ENCODE assay signal across 8 cellular contexts in the genomic region with DNA sequence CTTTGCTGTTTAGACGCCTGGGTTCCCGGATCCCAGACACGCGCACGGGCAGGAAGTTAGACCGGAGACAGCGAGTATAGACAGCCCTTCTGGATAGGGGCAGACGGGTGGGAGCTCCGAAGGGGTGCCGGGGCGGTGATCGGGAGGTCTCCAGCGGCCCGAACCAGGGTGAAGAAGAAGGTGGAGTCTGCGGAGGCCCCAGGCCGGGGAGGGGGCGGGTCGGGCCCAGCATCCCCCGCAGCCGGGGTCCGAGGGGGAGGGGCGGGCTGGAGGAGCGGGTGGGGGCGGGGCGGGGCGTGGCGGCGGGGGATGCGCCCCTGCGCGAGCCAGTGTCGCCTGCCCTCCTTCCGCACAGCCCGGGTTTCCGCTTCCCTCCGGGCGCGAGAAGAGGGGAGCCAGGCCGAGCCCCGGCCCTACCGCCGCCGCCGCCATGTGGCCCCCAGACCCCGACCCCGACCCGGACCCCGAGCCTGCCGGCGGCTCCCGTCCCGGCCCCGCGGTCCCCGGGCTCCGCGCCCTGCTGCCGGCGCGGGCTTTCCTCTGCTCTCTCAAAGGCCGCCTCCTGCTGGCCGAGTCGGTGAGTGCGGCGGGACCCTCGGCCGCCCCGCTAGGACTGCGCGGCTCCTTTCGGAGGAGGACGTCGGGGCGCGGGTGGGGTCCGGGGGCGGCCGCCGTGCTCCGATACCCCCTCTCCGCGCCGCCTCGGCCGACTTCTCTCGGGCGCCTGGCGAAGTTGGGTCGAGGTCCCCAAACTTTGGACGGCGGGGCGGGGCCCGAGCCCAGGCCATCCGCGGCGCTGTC. TPM values are rescaled to one million over a fixed set of nuclear protein-coding genes. Genes with fewer than 3 reads are reported as not detected.
DNase-seq lines count a peak whose midpoint lies in the region; ATAC-seq and TF ChIP-seq lines count a peak whose summit lies in the region.

A gene with protein sequence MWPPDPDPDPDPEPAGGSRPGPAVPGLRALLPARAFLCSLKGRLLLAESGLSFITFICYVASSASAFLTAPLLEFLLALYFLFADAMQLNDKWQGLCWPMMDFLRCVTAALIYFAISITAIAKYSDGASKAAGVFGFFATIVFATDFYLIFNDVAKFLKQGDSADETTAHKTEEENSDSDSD (plus strand): TSS at position 329 of the 801 bp plus-strand sequence. CDS start 102 bp downstream, at position 431.

- peaks cover 17% of the 10 kb centered on the region for H4K20me1 ChIP-seq in IMR-90 (ENCODE audit: insufficient read depth, low read length)

- peak within 1 kb of the TSS; percentile 62 for H2BK5ac ChIP-seq in IMR-90 (ENCODE audit: low read depth, low read length, poor library complexity, severe bottlenecking)

- peak within 1 kb of the TSS; percentile 86 for H3K14ac ChIP-seq in IMR-90 (replicated peaks; ENCODE audit: low read depth, low read length)

- H3K4me1 ChIP-seq in IMR-90 (ENCODE audit: control insufficient read depth, insufficient read depth, low read length) (peaks cover 21% of the 10 kb centered on the region), right cardiac atrium (ENCODE audit: control insufficient read depth, insufficient read depth, low read length) (no peaks in the 10 kb centered on the region), gastrocnemius medialis (peaks cover 14% of the 10 kb centered on the region in 2 donors)

- TF ChIP-seq POLR2A in IMR-90 (IDR thresholded peaks at IDR 0.05; ENCODE audit: low read depth, low read length) = no peak
- no peak for TF ChIP-seq POLR2A in gastrocnemius medialis (IDR thresholded peaks at IDR 0.05)

- peak within 1 kb of the TSS; percentile 81 for H3K4me2 ChIP-seq in IMR-90 (ENCODE audit: low read depth, low read length)

- WGBS in IMR-90 (ENCODE audit: extremely low coverage in 2 of 2, insufficient read length in 1 of 2), 2 experiments = 0% methylated on average over 33 of the region's 96 CpGs; no CpG with 5 or more reads in 1 of the 2 experiments
- WGBS in adipose tissue, 3 donors = 0 to 1% (median 1%) methylated on average over 47 to 94 of the region's 96 CpGs
- under 1% methylated on average over 92 of the region's 96 CpGs for WGBS in right cardiac atrium

- H3K4ac ChIP-seq in IMR-90 (ENCODE audit: low read depth, low read length) = peak within 1 kb of the TSS; percentile 89

- H3K4me3 ChIP-seq in IMR-90 (ENCODE audit: insufficient read depth, low read depth, low read length) (peak within 1 kb of the TSS; percentile 74), right cardiac atrium (ENCODE audit: low read length) (peak within 1 kb of the TSS; percentile 77), gastrocnemius medialis (peak within 1 kb of the TSS; percentile 52 to 69 (median 62))

- dilution Hi-C loops in IMR-90 (cut with HindIII; ENCODE audit: low sequenced_read_pairs, unreplicated experiment) = no loop called here

- H2BK15ac ChIP-seq in IMR-90 (ENCODE audit: low read depth, low read length) = peak within 1 kb of the TSS; percentile 48; the same call in 1 of the 3 replicates

- peak within 1 kb of the TSS; percentile 88 for H3K27ac ChIP-seq in IMR-90 (ENCODE audit: insufficient read depth, low read length)
- H3K27ac ChIP-seq in adipose tissue (ENCODE audit: low read depth, low read length) = no peak within 1 kb of the TSS
- H3K27ac ChIP-seq in right cardiac atrium (ENCODE audit: low read length) = peak within 1 kb of the TSS; percentile 77
- H3K27ac ChIP-seq in gastrocnemius medialis = peak within 1 kb of the TSS; percentile 65 to 81 (median 80)

- no peaks in the 10 kb centered on the region; the same call in 1 of the 2 replicates for H3K27me3 ChIP-seq in IMR-90 (ENCODE audit: control insufficient read depth, insufficient read depth, low read length)
- no peaks in the 10 kb centered on the region for H3K27me3 ChIP-seq in right cardiac atrium (ENCODE audit: control insufficient read depth, insufficient read depth)
- peaks cover 11 to 25% (median 18%) of the 10 kb centered on the region in 3 donors for H3K27me3 ChIP-seq in gastrocnemius medialis

- peaks cover 10% of the 10 kb centered on the region for H3K9me1 ChIP-seq in IMR-90 (ENCODE audit: insufficient read depth, low read length)

- TF ChIP-seq CTCF in IMR-90 (conservative IDR thresholded peaks at IDR 0.05; ENCODE audit: low read depth, low read length) = peak; percentile 71
- peak; percentile 38 to 74 (median 64) for TF ChIP-seq CTCF in gastrocnemius medialis (IDR thresholded peaks at IDR 0.05 in 4 of 5, conservative IDR thresholded peaks at IDR 0.05 in 1 of 5)

- no TSS peak for BruUV-seq in IMR-90 (replicated peaks; lab: Mats Ljungman, UMichigan)

- peak; percentile 56 for ATAC-seq in GM19452 (IDR thresholded peaks at IDR 0.05; ENCODE audit: unreplicated experiment)
- peak; percentile 78 for ATAC-seq in IMR-90 (ENCODE audit: low read depth)
- peak; percentile 67 to 69 for ATAC-seq in right cardiac atrium
- peak; percentile 46 for ATAC-seq in gastrocnemius medialis

- peak within 1 kb of the TSS; percentile 84 for H3K9ac ChIP-seq in IMR-90 (ENCODE audit: low read depth, low read length)

- peak; percentile 64 for TF ChIP-seq RAD21 in IMR-90 (IDR thresholded peaks at IDR 0.05; ENCODE audit: low read length)

- H4K5ac ChIP-seq in IMR-90 (ENCODE audit: low read depth, low read length) = peak within 1 kb of the TSS; percentile 82

- H3K36me3 ChIP-seq in IMR-90 (ENCODE audit: control insufficient read depth, insufficient read depth, low read length) (peaks cover 10% of the 10 kb centered on the region), gastrocnemius medialis (no peaks in the 10 kb centered on the region)

- POLR2A ChIA-PET in IMR-90 (lab: Charles Lee; ENCODE audit: unreplicated experiment) = interaction anchor here (0.5 to 0.7 kb wide), 2 partner anchors 7 to 197 kb away, joined by 3 read pairs; no protein-coding TSS in a partner anchor

- in situ Hi-C loops in IMR-90 (cut with MboI; ENCODE audit: low sequenced_read_pairs) (loop anchor here (5.0 kb wide), 2 partner anchors 52 to 197 kb away; a partner anchor contains a TSS), gastrocnemius medialis (cut with MboI; ENCODE audit: low sequenced_read_pairs in 4 of 4) (loop anchor here in 2 of 4 donors (10.0 to 25.0 kb wide), 2 partner anchors 200 to 258 kb away; no protein-coding TSS in a partner anchor)

- H4K91ac ChIP-seq in IMR-90 (ENCODE audit: insufficient read depth, low read depth, low read length) = peak within 1 kb of the TSS; percentile 84

- H3K9me3 ChIP-seq in IMR-90 (ENCODE audit: control insufficient read depth, insufficient read depth, low read length) (peaks cover 5% of the 10 kb centered on the region; the same call in 1 of the 2 replicates), right cardiac atrium (ENCODE audit: control insufficient read depth, low read length) (no peaks in the 10 kb centered on the region), gastrocnemius medialis (no peaks in the 10 kb centered on the region)

- H2BK20ac ChIP-seq in IMR-90 (ENCODE audit: low read depth, low read length) = peak within 1 kb of the TSS; percentile 20; the same call in 1 of the 2 replicates

- H2BK120ac ChIP-seq in IMR-90 (ENCODE audit: low read depth, low read length) = peak within 1 kb of the TSS; percentile 72

- peaks cover 13 to 48% of the 10 kb centered on the region in 2 experiments for H3K79me1 ChIP-seq in IMR-90 (ENCODE audit: low read depth in 1 of 2, low read length in 2 of 2)

- intact Hi-C loops in IMR-90 (cut with micrococcal nuclease) = loop anchor here (1.0 to 5.0 kb wide), 4 partner anchors 52 to 198 kb away; a partner anchor contains a TSS
- intact Hi-C loops in T-helper 1 cell treated with Interleukin-12 subunit alpha and Interleukin-12 subunit beta and Interleukin-4 antibody, amounts not matched to agents 30 ng/mL and 1 ng/mL, for 36 hours (cut with micrococcal nuclease) = loop anchor here (1.0 to 5.0 kb wide), 11 partner anchors 14 to 268 kb away; a partner anchor contains a TSS
- intact Hi-C loops in right cardiac atrium (cut with DNase I) = loop anchor here in 3 of 4 donors (5.0 to 10.0 kb wide), 6 partner anchors 52 to 263 kb away; a partner anchor contains a TSS
- intact Hi-C loops in gastrocnemius medialis (cut with DNase I; ENCODE audit: low total_unique reads) = loop anchor here (2.0 to 5.0 kb wide), 4 partner anchors 48 to 198 kb away; a partner anchor contains a TSS

- H3K18ac ChIP-seq in IMR-90 (ENCODE audit: low read depth, low read length) = peak within 1 kb of the TSS; percentile 78

- peak within 1 kb of the TSS; percentile 86; the same call in 1 of the 2 replicates for H3K23ac ChIP-seq in IMR-90 (ENCODE audit: low read depth, low read length)

- H3K56ac ChIP-seq in IMR-90 (ENCODE audit: extremely low read depth, insufficient read depth, low read length) = peak within 1 kb of the TSS; percentile 63; the same call in 1 of the 2 replicates

- H2AFZ ChIP-seq in IMR-90 (replicated peaks; ENCODE audit: low read length, poor library complexity) = peak within 1 kb of the TSS; percentile 98

- H2AK9ac ChIP-seq in IMR-90 (replicated peaks; ENCODE audit: low read depth, low read length, poor library complexity) = peak within 1 kb of the TSS; percentile 94

- peak within 1 kb of the TSS; percentile 93 for H2AK5ac ChIP-seq in IMR-90 (ENCODE audit: low read depth, low read length)

- CTCF ChIA-PET in IMR-90 (lab: Yijun Ruan, JAX) = interaction anchor here (0.9 kb wide), 2 partner anchors 89 to 198 kb away, joined by 3 read pairs; no protein-coding TSS in a partner anchor

- peak within 1 kb of the TSS; percentile 45 to 92 for H4K8ac ChIP-seq in IMR-90 (ENCODE audit: low read depth in 2 of 2, low read length in 2 of 2)

- peak; percentile 70 for DNase-seq in CD1c-positive myeloid dendritic cell (ENCODE audit: extremely low spot score)
- DNase-seq in IMR-90 = peak; percentile 45
- DNase-seq in right cardiac atrium = peak; percentile 76 to 91 (median 90)
- no peak for DNase-seq in gastrocnemius medialis
- DNase-seq in Ammon's horn (ENCODE audit: low spot score) = no peak

TF ChIP-seq in IMR-90, 13 proteins besides CTCF, POLR2A, EP300 and RAD21 (continues in another document):
- TF ChIP-seq BHLHE40 (IDR thresholded peaks at IDR 0.05; ENCODE audit: low read depth, low read length) = no peak
- TF ChIP-seq SMC3 (IDR thresholded peaks at IDR 0.05; ENCODE audit: low read depth, low read length) = peak; percentile 68
- no peak for TF ChIP-seq CEBPB (IDR thresholded peaks at IDR 0.05; ENCODE audit: low read depth, low read length)
- TF ChIP-seq RCOR1 (IDR thresholded peaks at IDR 0.05; ENCODE audit: insufficient replicate concordance, low read length) = no peak

RNA-seq across cellular contexts. Expression of the gene that starts here (rescaled TPM):
- 4.5 and 4.7 TPM in 2 replicates for total RNA-seq in IMR-90 (2012; rRNA removed)
- polyA plus RNA-seq in IMR-90 (2012; rRNA removed) = 34.6 and 35.5 TPM in 2 replicates
- polyA plus RNA-seq in IMR-90 (2012; cell fraction: cytosol; rRNA removed) = 14.5 and 50.4 TPM in 2 replicates
- 32.0 and 33.9 TPM in 2 replicates for polyA plus RNA-seq in IMR-90 (2012; cell fraction: nucleus; rRNA removed; ENCODE audit: low replicate concordance)
- 131 and 135 TPM in 2 replicates for total RNA-seq in T-helper 1 cell treated with Interleukin-12 subunit alpha and Interleukin-12 subunit beta and Interleukin-4 antibody, amounts not matched to agents 30 ng/mL and 1 ng/mL, for 36 hours
- polyA plus RNA-seq in adipose tissue = 10 to 100 TPM in 2 of 3 donors, 1 to 10 TPM in 1; 5.4 to 59.5 (median 31.5) TPM
- 10 to 100 TPM; 10.3 to 17.4 (median 14.8) TPM for total RNA-seq in right cardiac atrium
- 12.6 TPM for polyA plus RNA-seq in right cardiac atrium
- 10 to 100 TPM in 1 of 4 donors, 1 to 10 TPM in 3; 2.6 to 11.3 (median 5.1) TPM for total RNA-seq in gastrocnemius medialis

Comparison
In these comparisons a context has a peak if more than half of its experiments do, and no peak if none do; other contexts are left out.
1. DNase-seq: peak in CD1c-positive myeloid dendritic cell (single experiment), IMR-90 (single experiment) and right cardiac atrium (3 of 3); none in gastrocnemius medialis (0 of 2) and Ammon's horn (single experiment).
2. Peak in every context shown above with its lines, with median percentiles within 50 percentile points of each other: ATAC-seq and H3K4me3 ChIP-seq.